ENCODE assay signal across 21 cellular contexts in the genomic region with DNA sequence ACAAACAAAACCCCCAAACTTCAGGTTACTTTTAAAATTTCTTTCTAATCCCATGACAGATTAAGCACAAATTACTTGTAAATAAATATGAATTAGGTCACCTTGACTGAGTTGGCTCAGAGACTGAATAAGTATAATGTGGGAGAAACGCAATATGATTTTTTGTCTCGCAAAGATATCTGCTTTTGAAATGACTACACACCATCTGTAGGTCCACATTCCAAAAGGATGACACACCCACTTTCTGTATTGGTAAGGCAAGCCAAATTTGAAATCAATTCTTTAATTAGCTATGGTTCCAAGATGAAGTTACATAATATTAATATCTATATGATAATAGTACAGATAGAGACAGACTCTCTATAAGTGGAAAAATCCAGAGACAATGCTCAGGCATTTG.
DNase-seq lines count a peak whose midpoint lies in the region; ATAC-seq, FAIRE-seq and TF ChIP-seq lines count a peak whose summit lies in the region.
"Had no signal": no experiment of that assay in that cellular context is flagged by ENCODE, and none has a peak within 500 bp of the region (broad histone marks: within the 10 kb centered on the region; RNA-seq: fewer than 3 reads in every experiment).

No MANE protein-coding gene starts in this region.

- H3K4me1 Mint-ChIP-seq in GM23338, result no peaks in the 10 kb centered on the region
- H3K4me1 Mint-ChIP-seq in activated T-cell treated with anti-CD3 and anti-CD28 coated beads, Interleukin-2, amount 50 U/mL, for 72 hours (ENCODE audit: low read depth), result no peaks in the 10 kb centered on the region

- FAIRE-seq in HepG2 (lab: Jason Lieb, UNC), result no peak

- TF ChIP-seq EP300 in HepG2 (IDR thresholded peaks at IDR 0.05; ENCODE audit: low read depth in 2 of 2, low read length in 2 of 2) (no peak), HepG2 (CRISPR knock-in tag; IDR thresholded peaks at IDR 0.05; ENCODE audit: borderline replicate concordance) (no peak)

- POLR2A ChIA-PET in HepG2 (lab: Yijun Ruan, JAX), result no interaction called here

- H3K9ac ChIP-seq in adipocyte (ENCODE audit: low read length) (no peak overlapping the region), HepG2 (ENCODE audit: insufficient read depth, low read depth, low read length) (no peak overlapping the region)

- H3K9me3 ChIP-seq in adipocyte (ENCODE audit: control insufficient read depth, low read length) (no peaks in the 10 kb centered on the region), HepG2 (ENCODE audit: low read length) (no peaks in the 10 kb centered on the region)
- H3K9me3 ChIP-seq: Peyer's patch had no signal

- H3K4me3 Mint-ChIP-seq in GM23338, result no peak overlapping the region
- H3K4me3 Mint-ChIP-seq in activated T-cell treated with anti-CD3 and anti-CD28 coated beads, Interleukin-2, amount 50 U/mL, for 72 hours, result no peak overlapping the region

- H4K20me1 ChIP-seq in GM23338 (replicated peaks; ENCODE audit: insufficient read depth) (peaks cover 19% of the 10 kb centered on the region), HepG2 (ENCODE audit: insufficient read depth, low read length) (no peaks in the 10 kb centered on the region)

- H3K9me2 ChIP-seq in GM23338 (ENCODE audit: insufficient read depth), result no peaks in the 10 kb centered on the region

- 0 out of 2 replicates have a peak overlapping the region, but pooled peaks have one; percentile 47 for H3K27ac ChIP-seq in GM23338 (ENCODE audit: low read depth)
- H3K27ac ChIP-seq in HepG2 (ENCODE audit: extremely low read length, insufficient read depth, low read length), result no peak overlapping the region
- H3K27ac ChIP-seq: C4-2B, Peyer's patch had no signal

- intact Hi-C loops in HepG2 (cut with micrococcal nuclease; ENCODE audit: unreplicated experiment), result no loop called here

- no peak overlapping the region for H3K4me3 ChIP-seq in GM23338
- H3K4me3 ChIP-seq in adipocyte (ENCODE audit: low read length), result no peak overlapping the region
- no peak overlapping the region for H3K4me3 ChIP-seq in fibroblast of pulmonary artery (replicated peaks; ENCODE audit: low read depth, low read length)
- no peak overlapping the region for H3K4me3 ChIP-seq in HepG2 (replicated peaks in 1 of 3; ENCODE audit: insufficient read depth in 1 of 3, low read depth in 2 of 3, low read length in 3 of 3)
- H3K4me3 ChIP-seq: Peyer's patch had no signal

- no peak for ATAC-seq in GM23338
- no peak for ATAC-seq in HG02981 (IDR thresholded peaks at IDR 0.05; ENCODE audit: unreplicated experiment)
- ATAC-seq in activated T-cell treated with anti-CD3 and anti-CD28 coated beads, Interleukin-2, amount 50 U/mL, for 72 hours (replicated peaks in 1 of 2), result no peak
- no peak for ATAC-seq in HepG2
- ATAC-seq: Right ventricle myocardium inferior had no signal

- TF ChIP-seq CTCF in GM23338 (conservative IDR thresholded peaks at IDR 0.05; ENCODE audit: low read depth in 2 of 2) (no peak), fibroblast of pulmonary artery (IDR thresholded peaks at IDR 0.05; ENCODE audit: low read length, missing control alignments) (no peak), HepG2 (CRISPR knock-in tag; IDR thresholded peaks at IDR 0.05) (no peak)

- H3K79me2 ChIP-seq in GM23338 (replicated peaks; ENCODE audit: insufficient read depth) (peaks cover 78% of the 10 kb centered on the region), HepG2 (ENCODE audit: insufficient read depth, low read length) (peaks cover 2% of the 10 kb centered on the region)

- H3K36me3 ChIP-seq in GM23338 (ENCODE audit: insufficient read depth) (peaks cover 23% of the 10 kb centered on the region), adipocyte (ENCODE audit: control insufficient read depth, insufficient read depth, low read length, severe bottlenecking) (peaks cover 19% of the 10 kb centered on the region), HepG2 (replicated peaks in 1 of 2; ENCODE audit: control insufficient read depth in 1 of 2, insufficient read depth in 2 of 2, low read length in 2 of 2) (peaks cover 8 to 64% of the 10 kb centered on the region in 2 experiments)

- no peaks in the 10 kb centered on the region for H3K9me3 Mint-ChIP-seq in GM23338
- H3K9me3 Mint-ChIP-seq in activated T-cell treated with anti-CD3 and anti-CD28 coated beads, Interleukin-2, amount 50 U/mL, for 72 hours, result no peaks in the 10 kb centered on the region

- no peaks in the 10 kb centered on the region for H3K4me1 ChIP-seq in GM23338 (ENCODE audit: insufficient read depth)
- H3K4me1 ChIP-seq in adipocyte (ENCODE audit: control insufficient read depth, insufficient read depth, low read length), result peaks cover 28% of the 10 kb centered on the region
- H3K4me1 ChIP-seq in HepG2 (ENCODE audit: insufficient read depth, low read length), result no peaks in the 10 kb centered on the region

- peaks cover 8% of the 10 kb centered on the region for H3K27me3 Mint-ChIP-seq in GM23338 (ENCODE audit: insufficient read depth, low read depth, poor library complexity)
- no peaks in the 10 kb centered on the region for H3K27me3 Mint-ChIP-seq in activated T-cell treated with anti-CD3 and anti-CD28 coated beads, Interleukin-2, amount 50 U/mL, for 72 hours (ENCODE audit: low read depth)

- BruUV-seq in HepG2 (replicated peaks; lab: Mats Ljungman, UMichigan), result no TSS peak

- CTCF ChIA-PET in HepG2 (lab: Yijun Ruan, JAX; ENCODE audit: low intra/inter-chr PET ratio, low total read pairs), result no interaction called here

- 100% methylated on average over 2 of the region's 2 CpGs for WGBS in HepG2 (ENCODE audit: low lambda C conversion rate)

- in situ Hi-C loops in HepG2 (cut with HindIII; ENCODE audit: extremely low pct_ligation_motif_present, low pct_unique_long_range_greater_than_20kb), result no loop called here

- H2AFZ ChIP-seq in GM23338, result no peak overlapping the region
- no peak overlapping the region for H2AFZ ChIP-seq in HepG2 (ENCODE audit: low read length)

- H3K36me3 Mint-ChIP-seq in GM23338 (ENCODE audit: low read depth), result peaks cover 45% of the 10 kb centered on the region
- peaks cover 2 to 6% of the 10 kb centered on the region in 2 donors for H3K36me3 Mint-ChIP-seq in activated T-cell treated with anti-CD3 and anti-CD28 coated beads, Interleukin-2, amount 50 U/mL, for 72 hours (ENCODE audit: insufficient read depth in 2 of 2)

- no peak overlapping the region for H3K4me2 ChIP-seq in GM23338
- H3K4me2 ChIP-seq in HepG2 (ENCODE audit: low read depth, low read length), result no peak overlapping the region

- no peak for DNase-seq in GM23338 (ENCODE audit: low spot score)
- peak; percentile 19 for DNase-seq in adipocyte (ENCODE audit: low read depth)
- DNase-seq in fibroblast of pulmonary artery (ENCODE audit: low read depth), result peak; percentile 14
- DNase-seq in activated T-cell treated with anti-CD3 and anti-CD28 coated beads, Interleukin-2, amount 50 U/mL, for 72 hours, result no peak
- DNase-seq in HepG2 (ENCODE audit: low spot score), result no peak
- DNase-seq in middle frontal gyrus (ENCODE audit: extremely low spot score, low spot score), result no peak
- DNase-seq: ACHN, AML-193, DND-41, GF-D8, GOT3, MM.1S, NCI-H1092, NCI-H1436 treated with DMSO at 0.1 percent for 48 hours, NCI-H2029, NCI-H446 treated with DMSO at 0.1 percent for 48 hours, Peyer's patch, SW 1271 had no signal

- no peak for TF ChIP-seq POLR2A in HepG2 (IDR thresholded peaks at IDR 0.05; ENCODE audit: insufficient read depth in 1 of 2, low read depth in 2 of 2, low read length in 2 of 2)

- TF ChIP-seq RAD21 in HepG2 (CRISPR knock-in tag; IDR thresholded peaks at IDR 0.05), result no peak

- H3F3A ChIP-seq in GM23338 (replicated peaks; ENCODE audit: low read depth), result peaks cover 12% of the 10 kb centered on the region

- H3K27ac Mint-ChIP-seq in GM23338, result no peak overlapping the region
- no peak overlapping the region for H3K27ac Mint-ChIP-seq in activated T-cell treated with anti-CD3 and anti-CD28 coated beads, Interleukin-2, amount 50 U/mL, for 72 hours

- H3K27me3 ChIP-seq in GM23338 (ENCODE audit: insufficient read depth), result no peaks in the 10 kb centered on the region
- H3K27me3 ChIP-seq in adipocyte (replicated peaks; ENCODE audit: control insufficient read depth, insufficient read depth, low read length), result no peaks in the 10 kb centered on the region
- no peaks in the 10 kb centered on the region for H3K27me3 ChIP-seq in HepG2 (ENCODE audit: control insufficient read depth in 1 of 2, insufficient read depth in 2 of 2, low read length in 2 of 2)
- H3K27me3 ChIP-seq: Peyer's patch had no signal

TF ChIP-seq in GM23338, 12 proteins besides CTCF, POLR2A, EP300 and RAD21 (continues in another document):
- TF ChIP-seq NANOG (IDR thresholded peaks at IDR 0.05; ENCODE audit: borderline replicate concordance), result no peak

TF ChIP-seq in HepG2, 621 proteins besides CTCF, POLR2A, EP300 and RAD21 (continues in another document):
- TF ChIP-seq NFKBIZ (CRISPR knock-in tag; IDR thresholded peaks at IDR 0.05) (no peak), ZNF12 (CRISPR knock-in tag; IDR thresholded peaks at IDR 0.05) (no peak), MAFF (IDR thresholded peaks at IDR 0.05; ENCODE audit: low read depth, low read length) (no peak), CREM (IDR thresholded peaks at IDR 0.05) (no peak), CREM (CRISPR knock-in tag; IDR thresholded peaks at IDR 0.05) (no peak), POLR2AphosphoS2 (IDR thresholded peaks at IDR 0.05; ENCODE audit: low read depth, low read length) (no peak)
- TF ChIP-seq, protein P1, sequence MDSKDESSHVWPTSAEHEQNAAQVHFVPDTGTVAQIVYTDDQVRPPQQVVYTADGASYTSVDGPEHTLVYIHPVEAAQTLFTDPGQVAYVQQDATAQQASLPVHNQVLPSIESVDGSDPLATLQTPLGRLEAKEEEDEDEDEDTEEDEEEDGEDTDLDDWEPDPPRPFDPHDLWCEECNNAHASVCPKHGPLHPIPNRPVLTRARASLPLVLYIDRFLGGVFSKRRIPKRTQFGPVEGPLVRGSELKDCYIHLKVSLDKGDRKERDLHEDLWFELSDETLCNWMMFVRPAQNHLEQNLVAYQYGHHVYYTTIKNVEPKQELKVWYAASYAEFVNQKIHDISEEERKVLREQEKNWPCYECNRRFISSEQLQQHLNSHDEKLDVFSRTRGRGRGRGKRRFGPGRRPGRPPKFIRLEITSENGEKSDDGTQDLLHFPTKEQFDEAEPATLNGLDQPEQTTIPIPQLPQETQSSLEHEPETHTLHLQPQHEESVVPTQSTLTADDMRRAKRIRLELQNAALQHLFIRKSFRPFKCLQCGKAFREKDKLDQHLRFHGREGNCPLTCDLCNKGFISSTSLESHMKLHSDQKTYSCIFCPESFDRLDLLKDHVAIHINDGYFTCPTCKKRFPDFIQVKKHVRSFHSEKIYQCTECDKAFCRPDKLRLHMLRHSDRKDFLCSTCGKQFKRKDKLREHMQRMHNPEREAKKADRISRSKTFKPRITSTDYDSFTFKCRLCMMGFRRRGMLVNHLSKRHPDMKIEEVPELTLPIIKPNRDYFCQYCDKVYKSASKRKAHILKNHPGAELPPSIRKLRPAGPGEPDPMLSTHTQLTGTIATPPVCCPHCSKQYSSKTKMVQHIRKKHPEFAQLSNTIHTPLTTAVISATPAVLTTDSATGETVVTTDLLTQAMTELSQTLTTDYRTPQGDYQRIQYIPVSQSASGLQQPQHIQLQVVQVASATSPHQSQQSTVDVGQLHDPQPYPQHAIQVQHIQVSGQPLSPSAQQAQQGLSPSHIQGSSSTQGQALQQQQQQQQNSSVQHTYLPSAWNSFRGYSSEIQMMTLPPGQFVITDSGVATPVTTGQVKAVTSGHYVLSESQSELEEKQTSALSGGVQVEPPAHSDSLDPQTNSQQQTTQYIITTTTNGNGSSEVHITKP (CRISPR knock-in tag; IDR thresholded peaks at IDR 0.05; ENCODE audit: low read depth), result no peak

Comparison
In these comparisons a context has a peak if more than half of its experiments do, and no peak if none do; other contexts are left out.
1. DNase-seq: peak in adipocyte (single experiment) and fibroblast of pulmonary artery (single experiment); none in GM23338 (single experiment), activated T-cell treated with anti-CD3 and anti-CD28 coated beads, Interleukin-2, amount 50 U/mL, for 72 hours (0 of 2), HepG2 (single experiment) and middle frontal gyrus (single experiment).